In genomic region chr2:37858725-37859267, GRCh38 we compare ENCODE assay signal across 22 cellular contexts.
A peak's percentile ranks its signal among the peaks of the same experiment; 100 is the strongest.
DNase-seq lines count a peak whose midpoint lies in the region; ATAC-seq, FAIRE-seq and TF ChIP-seq lines count a peak whose summit lies in the region.
"Had no signal": no experiment of that assay in that cellular context is flagged by ENCODE, and none has a peak within 500 bp of the region (broad histone marks: within the 10 kb centered on the region; RNA-seq: fewer than 3 reads in every experiment).

No MANE protein-coding gene starts in this region.

- peak overlapping the region; percentile 68 for H2AFZ ChIP-seq in astrocyte (ENCODE audit: low read depth, low read length)

- no peaks in the 10 kb centered on the region for H3K36me3 Mint-ChIP-seq in astrocyte (ENCODE audit: low read depth, unreplicated experiment)
- H3K36me3 Mint-ChIP-seq: CD4-positive, CD25-positive, alpha-beta regulatory T cell; T-cell had no signal

- peaks cover 24% of the 10 kb centered on the region for H3K27me3 Mint-ChIP-seq in astrocyte (ENCODE audit: low read depth, unreplicated experiment)

- no peak overlapping the region for H3K4me3 Mint-ChIP-seq in astrocyte (ENCODE audit: unreplicated experiment)
- H3K4me3 Mint-ChIP-seq: CD4-positive, CD25-positive, alpha-beta regulatory T cell; central memory CD8-positive, alpha-beta T cell; T-cell had no signal

- DNase-seq in heart right ventricle (no peak), cardiac septum (ENCODE audit: low spot score) (no peak), astrocyte (ENCODE audit: low read depth) (no peak), tibial artery (no peak), brain microvascular endothelial cell (no peak)
- no peak for DNase-seq in stimulated activated CD4-positive, alpha-beta T cell treated with anti-CD3 and anti-CD28 coated beads, Interleukin-15, amount 100 ng/mL, for 24 hours
- DNase-seq: activated CD4-positive, alpha-beta T cell treated with anti-CD3 and anti-CD28 coated beads for 4 hours; activated effector memory CD4-positive, alpha-beta T cell treated with anti-CD3 and anti-CD28 coated beads, Interleukin-2, amount 50 U/mL, for 16 hours; CD4-positive, CD25-positive, alpha-beta regulatory T cell; DMS153; GDM1; KBM-7; midbrain; NCI-H146; NCI-H526 treated with DMSO at 0.1 percent for 48 hours; retina; T-cell had no signal

- in situ Hi-C loops in brain microvascular endothelial cell (cut with HindIII; ENCODE audit: low pct_ligation_motif_present, low sequenced_read_pairs): loop anchor here (25.0 kb wide), 1 partner anchor 446 kb away; no protein-coding TSS in a partner anchor

- H3K79me2 ChIP-seq in astrocyte (ENCODE audit: insufficient read depth, low read length): no peaks in the 10 kb centered on the region

- peak overlapping the region; percentile 20 for H3K4me2 ChIP-seq in astrocyte (ENCODE audit: low read length)

- ATAC-seq in heart right ventricle (no peak), HG02759 (IDR thresholded peaks at IDR 0.05; ENCODE audit: unreplicated experiment) (no peak)
- ATAC-seq: T-cell had no signal

- H3K4me3 ChIP-seq in heart right ventricle (no peak overlapping the region), astrocyte (ENCODE audit: insufficient read depth, low read depth, low read length) (no peak overlapping the region), muscle layer of duodenum (ENCODE audit: low read depth in 1 of 2, low read length in 2 of 2) (peak overlapping the region in 1 of 2 donors; percentile 17), tibial artery (no peak overlapping the region), brain microvascular endothelial cell (ENCODE audit: low read depth, low read length) (no peak overlapping the region)

- H3K27ac Mint-ChIP-seq in astrocyte (ENCODE audit: unreplicated experiment): peak overlapping the region; percentile 54
- H3K27ac Mint-ChIP-seq: CD4-positive, CD25-positive, alpha-beta regulatory T cell; T-cell had no signal

- H4K20me1 ChIP-seq in astrocyte (ENCODE audit: insufficient read depth, low read length): no peaks in the 10 kb centered on the region

- H3K9me3 ChIP-seq in heart right ventricle (peaks cover 0 to 13% (median 4%) of the 10 kb centered on the region in 11 donors), astrocyte (ENCODE audit: insufficient read depth, low read depth, low read length) (no peaks in the 10 kb centered on the region), muscle layer of duodenum (ENCODE audit: control insufficient read depth in 1 of 2, low read length in 2 of 2) (no peaks in the 10 kb centered on the region), tibial artery (no peaks in the 10 kb centered on the region)
- H3K9me3 ChIP-seq: neutrophil had no signal

- peak overlapping the region in 8 of 10 donors; percentile 11 to 93 (median 87) for H3K27ac ChIP-seq in heart right ventricle
- H3K27ac ChIP-seq in astrocyte (ENCODE audit: low read depth, low read length): peak overlapping the region; percentile 40
- peak overlapping the region; percentile 70 for H3K27ac ChIP-seq in muscle layer of duodenum (ENCODE audit: low read length)
- H3K27ac ChIP-seq in tibial artery: peak overlapping the region; percentile 38 to 65
- H3K27ac ChIP-seq in brain microvascular endothelial cell: no peak overlapping the region
- H3K27ac ChIP-seq: epithelial cell of prostate, neutrophil had no signal

- no peaks in the 10 kb centered on the region for H3K36me3 ChIP-seq in heart right ventricle
- no peaks in the 10 kb centered on the region for H3K36me3 ChIP-seq in astrocyte (ENCODE audit: insufficient read depth, low read length)
- no peaks in the 10 kb centered on the region for H3K36me3 ChIP-seq in muscle layer of duodenum (ENCODE audit: control insufficient read depth in 1 of 2, insufficient read depth in 2 of 2, low read length in 2 of 2)
- H3K36me3 ChIP-seq in tibial artery: no peaks in the 10 kb centered on the region
- no peaks in the 10 kb centered on the region for H3K36me3 ChIP-seq in brain microvascular endothelial cell (replicated peaks)
- H3K36me3 ChIP-seq: neutrophil had no signal

- FAIRE-seq in astrocyte (lab: Jason Lieb, UNC): no peak

- H3K9ac ChIP-seq in astrocyte (ENCODE audit: low read length): peak overlapping the region; percentile 32

- H3K4me1 ChIP-seq in heart right ventricle: peaks cover 14 to 56% (median 44%) of the 10 kb centered on the region in 9 donors
- H3K4me1 ChIP-seq in astrocyte (ENCODE audit: insufficient read depth, low read length): peaks cover 13% of the 10 kb centered on the region
- peaks cover 10 to 21% of the 10 kb centered on the region in 2 donors for H3K4me1 ChIP-seq in muscle layer of duodenum (ENCODE audit: control insufficient read depth in 1 of 2, insufficient read depth in 2 of 2, low read length in 2 of 2)
- peaks cover 0 to 47% (median 34%) of the 10 kb centered on the region in 4 donors for H3K4me1 ChIP-seq in tibial artery

- 59 to 67% methylated on average over 5 of the region's 5 CpGs for WGBS in heart right ventricle, 2 donors

- no peak for TF ChIP-seq CTCF in heart right ventricle (IDR thresholded peaks at IDR 0.05)
- no peak for TF ChIP-seq CTCF in astrocyte (IDR thresholded peaks at IDR 0.05; ENCODE audit: insufficient read depth, low read depth, low read length)
- TF ChIP-seq CTCF in tibial artery (IDR thresholded peaks at IDR 0.05): no peak
- TF ChIP-seq CTCF in brain microvascular endothelial cell (IDR thresholded peaks at IDR 0.05; ENCODE audit: low read depth, low read length, missing control alignments): no peak

- H3K4me1 Mint-ChIP-seq in astrocyte (ENCODE audit: low read depth, unreplicated experiment): peaks cover 9% of the 10 kb centered on the region
- H3K4me1 Mint-ChIP-seq: central memory CD8-positive, alpha-beta T cell; T-cell had no signal

- intact Hi-C loops in heart right ventricle (cut with DNase I) (no loop called here), cardiac septum (cut with DNase I) (loop anchor here (2.0 kb wide), 1 partner anchor 14 kb away; no protein-coding TSS in a partner anchor), tibial artery (cut with DNase I; ENCODE audit: low total_unique reads) (no loop called here)

- peaks cover 16% of the 10 kb centered on the region for H3K9me3 Mint-ChIP-seq in astrocyte (ENCODE audit: unreplicated experiment)
- H3K9me3 Mint-ChIP-seq: central memory CD8-positive, alpha-beta T cell had no signal

- no peaks in the 10 kb centered on the region for H3K27me3 ChIP-seq in heart right ventricle
- no peaks in the 10 kb centered on the region for H3K27me3 ChIP-seq in astrocyte (ENCODE audit: insufficient read depth, low read length)
- H3K27me3 ChIP-seq in muscle layer of duodenum (ENCODE audit: low read depth, low read length): no peaks in the 10 kb centered on the region
- no peaks in the 10 kb centered on the region for H3K27me3 ChIP-seq in tibial artery
- peaks cover 2% of the 10 kb centered on the region for H3K27me3 ChIP-seq in brain microvascular endothelial cell (replicated peaks)
- H3K27me3 ChIP-seq: neutrophil had no signal
